Comparison of ENCODE assay signal across 8 cellular contexts in genomic region chr1:67685558-67686271, GRCh38. TPM values are rescaled to one million over a fixed set of nuclear protein-coding genes. Genes with fewer than 3 reads are reported as not detected.
DNase-seq lines count a peak whose midpoint lies in the region; ATAC-seq and TF ChIP-seq lines count a peak whose summit lies in the region.

No MANE protein-coding gene starts in this region.

- DNase-seq in NCI-H1092 treated with DMSO at 0.1 percent for 48 hours (lab: John Stamatoyannopoulos, UW) (peak; percentile 24), NCI-H1092 (lab: John Stamatoyannopoulos, UW) (no peak), foreskin fibroblast (peak in 1 of 2 donors; percentile 65), thyroid gland (peak; percentile 61 to 66)
- peak; percentile 54 for DNase-seq in activated T-helper 1 cell treated with anti-CD3 and anti-CD28 coated beads, Interleukin-12 subunit alpha, Interleukin-12 subunit beta, Interleukin-2, Interleukin-4 antibody, amounts not matched to agents 30 ng/mL and 10 ng/mL and 1 ng/mL, durations not matched to agents 14 hours and 24 hours and 36 hours (ENCODE audit: low spot score)

- 0% methylated on average over 29 of the region's 66 CpGs; no CpG with 5 or more reads in 1 of the 2 donors for WGBS in thyroid gland, 2 donors

- H3K27me3 ChIP-seq in OCI-LY3 (ENCODE audit: low read depth, low read length) (no peaks in the 10 kb centered on the region), neutrophil (no peaks in the 10 kb centered on the region), thyroid gland (no peaks in the 10 kb centered on the region)

- H3K27ac Mint-ChIP-seq in activated T-helper 1 cell treated with anti-CD3 and anti-CD28 coated beads, Interleukin-12 subunit alpha, Interleukin-12 subunit beta, Interleukin-2, Interleukin-4 antibody, amounts not matched to agents 30 ng/mL and 10 ng/mL and 1 ng/mL, durations not matched to agents 14 hours and 24 hours and 36 hours = peak overlapping the region; percentile 99

- H4K20me1 ChIP-seq in OCI-LY3 (ENCODE audit: insufficient read depth, low read length) = no peaks in the 10 kb centered on the region

- peak overlapping the region; percentile 91 for H3K4me3 Mint-ChIP-seq in activated T-helper 1 cell treated with anti-CD3 and anti-CD28 coated beads, Interleukin-12 subunit alpha, Interleukin-12 subunit beta, Interleukin-2, Interleukin-4 antibody, amounts not matched to agents 30 ng/mL and 10 ng/mL and 1 ng/mL, durations not matched to agents 14 hours and 24 hours and 36 hours

- no peak for TF ChIP-seq POLR2A in thyroid gland (IDR thresholded peaks at IDR 0.05)

- H3K36me3 ChIP-seq in OCI-LY3 (replicated peaks; ENCODE audit: low read depth, low read length) = peaks cover 11% of the 10 kb centered on the region
- no peaks in the 10 kb centered on the region for H3K36me3 ChIP-seq in neutrophil
- H3K36me3 ChIP-seq in thyroid gland = peaks cover 7 to 14% of the 10 kb centered on the region in 2 donors

- peaks cover 10% of the 10 kb centered on the region for H3K4me1 ChIP-seq in OCI-LY3 (ENCODE audit: low read length)
- H3K4me1 ChIP-seq in neutrophil (ENCODE audit: control insufficient read depth in 1 of 2, insufficient read depth in 1 of 2, low read depth in 1 of 2, low read length in 1 of 2) = peaks cover 60 to 64% of the 10 kb centered on the region in 2 experiments
- H3K4me1 ChIP-seq in thyroid gland = peaks cover 15 to 27% of the 10 kb centered on the region in 2 donors

- intact Hi-C loops in activated T-helper 1 cell treated with anti-CD3 and anti-CD28 coated beads, Interleukin-12 subunit alpha, Interleukin-12 subunit beta, Interleukin-2, Interleukin-4 antibody, amounts not matched to agents 30 ng/mL and 10 ng/mL and 1 ng/mL, durations not matched to agents 14 hours and 24 hours and 36 hours (cut with micrococcal nuclease) = loop anchor here (1.0 to 10.0 kb wide), 9 partner anchors 15 to 1411 kb away; partner anchors contain the start of gene SLC35D1
- intact Hi-C loops in thyroid gland (cut with DNase I) = loop anchor here (10.0 kb wide), 2 partner anchors 69 to 121 kb away; no protein-coding TSS in a partner anchor

- H3K9me3 ChIP-seq in OCI-LY3 (ENCODE audit: insufficient read depth, low read length) (no peaks in the 10 kb centered on the region), neutrophil (no peaks in the 10 kb centered on the region), thyroid gland (no peaks in the 10 kb centered on the region)

- H3K9ac ChIP-seq in OCI-LY3 (ENCODE audit: low read length) = peak overlapping the region; percentile 82

- H3K27ac ChIP-seq in OCI-LY3 (ENCODE audit: low read length) (peak overlapping the region; percentile 24), neutrophil (peak overlapping the region; percentile 92), thyroid gland (peak overlapping the region; percentile 96 to 99 (median 98))

- H3K4me2 ChIP-seq in OCI-LY3 (ENCODE audit: low read length) = peak overlapping the region; percentile 89

- ATAC-seq in HG02852 (IDR thresholded peaks at IDR 0.05; ENCODE audit: unreplicated experiment) = peak; percentile 14

- peaks cover 45% of the 10 kb centered on the region for H3K4me1 Mint-ChIP-seq in activated T-helper 1 cell treated with anti-CD3 and anti-CD28 coated beads, Interleukin-12 subunit alpha, Interleukin-12 subunit beta, Interleukin-2, Interleukin-4 antibody, amounts not matched to agents 30 ng/mL and 10 ng/mL and 1 ng/mL, durations not matched to agents 14 hours and 24 hours and 36 hours (ENCODE audit: low read depth)

- peaks cover 4% of the 10 kb centered on the region for H3K79me2 ChIP-seq in OCI-LY3 (ENCODE audit: low read length)

- no peaks in the 10 kb centered on the region for H3K9me3 Mint-ChIP-seq in activated T-helper 1 cell treated with anti-CD3 and anti-CD28 coated beads, Interleukin-12 subunit alpha, Interleukin-12 subunit beta, Interleukin-2, Interleukin-4 antibody, amounts not matched to agents 30 ng/mL and 10 ng/mL and 1 ng/mL, durations not matched to agents 14 hours and 24 hours and 36 hours

- TF ChIP-seq CTCF in OCI-LY3 (IDR thresholded peaks at IDR 0.05; ENCODE audit: low read depth, low read length) (no peak), foreskin fibroblast (IDR thresholded peaks at IDR 0.05; ENCODE audit: low read depth, low read length) (no peak), neutrophil (IDR thresholded peaks at IDR 0.05) (no peak), thyroid gland (IDR thresholded peaks at IDR 0.05) (no peak)

- H3K27me3 Mint-ChIP-seq in activated T-helper 1 cell treated with anti-CD3 and anti-CD28 coated beads, Interleukin-12 subunit alpha, Interleukin-12 subunit beta, Interleukin-2, Interleukin-4 antibody, amounts not matched to agents 30 ng/mL and 10 ng/mL and 1 ng/mL, durations not matched to agents 14 hours and 24 hours and 36 hours (ENCODE audit: insufficient read depth) = no peaks in the 10 kb centered on the region

- peak overlapping the region; percentile 52; the same call in 1 of the 2 replicates for H2AFZ ChIP-seq in OCI-LY3 (ENCODE audit: low read depth, low read length)

- H3K36me3 Mint-ChIP-seq in activated T-helper 1 cell treated with anti-CD3 and anti-CD28 coated beads, Interleukin-12 subunit alpha, Interleukin-12 subunit beta, Interleukin-2, Interleukin-4 antibody, amounts not matched to agents 30 ng/mL and 10 ng/mL and 1 ng/mL, durations not matched to agents 14 hours and 24 hours and 36 hours (ENCODE audit: low read depth) = peaks cover 27% of the 10 kb centered on the region

- peak overlapping the region; percentile 97 for H3K4me3 ChIP-seq in OCI-LY3 (ENCODE audit: low read length)
- H3K4me3 ChIP-seq in foreskin fibroblast (ENCODE audit: low read depth in 1 of 2, low read length in 2 of 2) = peak overlapping the region; percentile 75 to 95
- peak overlapping the region; percentile 77 to 94 for H3K4me3 ChIP-seq in neutrophil (ENCODE audit: low read depth in 1 of 2, low read length in 1 of 2)
- H3K4me3 ChIP-seq in thyroid gland (replicated peaks in 1 of 3) = peak overlapping the region; percentile 9 to 95 (median 94)

RNA-seq across cellular contexts. Expression of gene GADD45A, which starts 0.7 kb away (rescaled TPM):
- 47.3 and 48.2 TPM in 2 replicates for total RNA-seq in activated T-helper 1 cell treated with anti-CD3 and anti-CD28 coated beads, Interleukin-12 subunit alpha, Interleukin-12 subunit beta, Interleukin-2, Interleukin-4 antibody, amounts not matched to agents 30 ng/mL and 10 ng/mL and 1 ng/mL, durations not matched to agents 14 hours and 24 hours and 36 hours
- 10 to 100 TPM; 27.2 to 95.5 (median 62.9) TPM for total RNA-seq in thyroid gland

Comparison
In these comparisons a context has a peak if more than half of its experiments do, and no peak if none do; other contexts are left out.
1. H3K27ac ChIP-seq: peak in every context shown above with its lines; median percentile 98 in thyroid gland; 92 in neutrophil; 24 in OCI-LY3.